Comparison of ENCODE assay signal across 27 cellular contexts in the genomic region with DNA sequence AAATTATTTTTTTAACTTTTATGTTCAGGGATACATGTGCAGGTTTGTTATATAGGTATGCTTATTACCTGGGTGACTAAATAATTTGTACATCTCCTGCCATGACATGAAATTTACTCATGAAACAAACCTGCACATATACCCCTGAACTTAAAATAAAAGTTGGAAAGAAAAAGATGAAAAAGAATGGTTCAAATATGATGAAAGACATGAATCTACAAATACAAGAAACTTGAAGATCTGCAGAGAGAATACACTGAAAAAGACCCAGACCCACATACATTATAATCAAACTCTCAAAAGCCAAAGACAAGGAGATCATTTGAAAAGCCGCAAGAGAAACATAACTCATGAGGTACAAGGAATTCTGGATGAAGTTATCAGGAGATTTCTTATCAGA.
"Had no signal": no experiment of that assay in that cellular context is flagged by ENCODE, and none has a peak within 500 bp of the region (broad histone marks: within the 10 kb centered on the region; RNA-seq: fewer than 3 reads in every experiment).

No MANE protein-coding gene starts in this region.

- H3K9me3 Mint-ChIP-seq: effector memory CD8-positive, alpha-beta T cell had no signal

- FAIRE-seq: colon, endometrium, endothelial cell of umbilical vein, frontal cortex had no signal

- H3K27ac ChIP-seq: colonic mucosa, coronary artery, dorsolateral prefrontal cortex, epithelial cell of prostate, esophagus muscularis mucosa, esophagus squamous epithelium, foreskin keratinocyte, gastrocnemius medialis, gastroesophageal sphincter, heart left ventricle, heart right ventricle had no signal

- H3K27ac Mint-ChIP-seq: dendritic cell treated with granulocyte-macrophage colony-stimulating factor and Interleukin-4, amounts not matched to agents 40 ng/mL and 50 ng/mL, for 4 days; effector memory CD8-positive, alpha-beta T cell; endodermal cell had no signal

- H3K36me3 ChIP-seq: colonic mucosa, esophagus muscularis mucosa, esophagus squamous epithelium, gastrocnemius medialis, gastroesophageal sphincter, heart left ventricle, heart right ventricle had no signal

- H3K4me1 Mint-ChIP-seq: endodermal cell had no signal

- H3K4me3 ChIP-seq: colonic mucosa, coronary artery, dorsolateral prefrontal cortex, esophagus muscularis mucosa, esophagus squamous epithelium, gastrocnemius medialis, gastroesophageal sphincter, heart left ventricle, heart right ventricle had no signal

- ATAC-seq: effector memory CD8-positive, alpha-beta T cell; esophagus mucosa; foreskin keratinocyte; gastrocnemius medialis; gastroesophageal sphincter; heart left ventricle; heart right ventricle had no signal

- H3K4me3 Mint-ChIP-seq: dendritic cell treated with granulocyte-macrophage colony-stimulating factor and Interleukin-4, amounts not matched to agents 40 ng/mL and 50 ng/mL, for 4 days; effector memory CD8-positive, alpha-beta T cell; endodermal cell had no signal

- H3K27me3 Mint-ChIP-seq: dendritic cell treated with granulocyte-macrophage colony-stimulating factor and Interleukin-4, amounts not matched to agents 40 ng/mL and 50 ng/mL, for 4 days; effector memory CD8-positive, alpha-beta T cell had no signal

- H3K4me1 ChIP-seq: colonic mucosa, esophagus muscularis mucosa, foreskin keratinocyte, gastrocnemius medialis, gastroesophageal sphincter, heart left ventricle, heart right ventricle had no signal

- DNase-seq: colonic mucosa; cortex of kidney; dermis blood vessel endothelial cell; dorsolateral prefrontal cortex; effector CD4-positive, alpha-beta T cell; effector CD8-positive, alpha-beta T cell; effector memory CD4-positive, alpha-beta T cell; effector memory CD8-positive, alpha-beta T cell; endodermal cell; esophagus squamous epithelium; foreskin fibroblast; foreskin keratinocyte; gastrocnemius medialis; glutamatergic neuron; head of caudate nucleus; heart left ventricle; heart right ventricle had no signal

- H3K27me3 ChIP-seq: colonic mucosa, esophagus muscularis mucosa, esophagus squamous epithelium, foreskin keratinocyte, gastrocnemius medialis, gastroesophageal sphincter, heart right ventricle had no signal

- H3K9me3 ChIP-seq: colonic mucosa, gastrocnemius medialis had no signal
